In genomic region chr2:159617651-159618050, GRCh38 we compare ENCODE assay signal across 10 cellular contexts. TPM values are rescaled to one million over a fixed set of nuclear protein-coding genes. Genes with fewer than 3 reads are reported as not detected.
A peak's percentile ranks its signal among the peaks of the same experiment; 100 is the strongest.
DNase-seq lines count a peak whose midpoint lies in the region; ATAC-seq and TF ChIP-seq lines count a peak whose summit lies in the region.
"Had no signal": no experiment of that assay in that cellular context is flagged by ENCODE, and none has a peak within 500 bp of the region (broad histone marks: within the 10 kb centered on the region; RNA-seq: fewer than 3 reads in every experiment).

No MANE protein-coding gene starts in this region.

- H2AFZ ChIP-seq in smooth muscle cell (ENCODE audit: low read depth), result peak overlapping the region; percentile 8

- H3K27ac Mint-ChIP-seq in activated CD4-positive, alpha-beta T cell treated with anti-CD3 and anti-CD28 coated beads, Interleukin-2, amount 10 ng/mL, durations not matched to agents 7 days and 5 days, result no peak overlapping the region
- H3K27ac Mint-ChIP-seq: T-helper 1 cell treated with Interleukin-12 subunit alpha and Interleukin-12 subunit beta and Interleukin-4 antibody, amounts not matched to agents 30 μg/mL and 1 μg/mL, for 36 hours had no signal

- CTCF ChIA-PET in activated CD4-positive, alpha-beta T cell treated with anti-CD3 and anti-CD28 coated beads, Interleukin-2, amount 10 ng/mL, durations not matched to agents 7 days and 5 days (lab: Charles Lee), result no interaction called here

- H3K36me3 ChIP-seq in smooth muscle cell (ENCODE audit: low read depth), result no peaks in the 10 kb centered on the region

- H3K27me3 Mint-ChIP-seq in activated CD4-positive, alpha-beta T cell treated with anti-CD3 and anti-CD28 coated beads, Interleukin-2, amount 10 ng/mL, durations not matched to agents 7 days and 5 days, result peaks cover 25% of the 10 kb centered on the region

- no peaks in the 10 kb centered on the region for H3K27me3 ChIP-seq in smooth muscle cell (ENCODE audit: low read depth)

- POLR2A ChIA-PET in activated CD4-positive, alpha-beta T cell treated with anti-CD3 and anti-CD28 coated beads, Interleukin-2, amount 10 ng/mL, durations not matched to agents 7 days and 5 days (lab: Charles Lee), result no interaction called here

- peaks cover 33% of the 10 kb centered on the region for H3K79me2 ChIP-seq in smooth muscle cell (ENCODE audit: low read depth)

- no peak for TF ChIP-seq CTCF in foreskin fibroblast (IDR thresholded peaks at IDR 0.05; ENCODE audit: low read depth, low read length)
- no peak for TF ChIP-seq CTCF in smooth muscle cell (IDR thresholded peaks at IDR 0.05; ENCODE audit: borderline replicate concordance, insufficient read depth, poor library complexity, severe bottlenecking)

- peaks cover 6% of the 10 kb centered on the region for H3F3A ChIP-seq in smooth muscle cell (ENCODE audit: low read depth)

- DNase-seq in HuH-7.5 (ENCODE audit: low spot score) (peak; percentile 23), NOMO-1 treated with dmso at 0.1 percent for 144 hours (lab: John Stamatoyannopoulos, UW; ENCODE audit: unreplicated experiment) (peak; percentile 17), foreskin fibroblast (peak in 1 of 2 donors; percentile 36), smooth muscle cell (lab: John Stamatoyannopoulos, UW; ENCODE audit: unreplicated experiment) (no peak)
- no peak for DNase-seq in activated naive CD4-positive, alpha-beta T cell treated with anti-CD3 and anti-CD28 coated beads, Interleukin-2, amount 50 U/mL, for 16 hours
- no peak for DNase-seq in activated CD4-positive, alpha-beta T cell treated with anti-CD3 and anti-CD28 coated beads, Interleukin-2, amount 10 ng/mL, durations not matched to agents 7 days and 5 days
- DNase-seq: GOT3 had no signal

- no peaks in the 10 kb centered on the region for H4K20me1 ChIP-seq in smooth muscle cell (ENCODE audit: low read depth)

- no peaks in the 10 kb centered on the region for H3K9me3 Mint-ChIP-seq in activated CD4-positive, alpha-beta T cell treated with anti-CD3 and anti-CD28 coated beads, Interleukin-2, amount 10 ng/mL, durations not matched to agents 7 days and 5 days
- H3K9me3 Mint-ChIP-seq: T-helper 1 cell treated with Interleukin-12 subunit alpha and Interleukin-12 subunit beta and Interleukin-4 antibody, amounts not matched to agents 30 μg/mL and 1 μg/mL, for 36 hours had no signal

- H3K9ac ChIP-seq in smooth muscle cell (ENCODE audit: low read depth), result peak overlapping the region; percentile 97

- H3K4me1 Mint-ChIP-seq in activated CD4-positive, alpha-beta T cell treated with anti-CD3 and anti-CD28 coated beads, Interleukin-2, amount 10 ng/mL, durations not matched to agents 7 days and 5 days, result peaks cover 14% of the 10 kb centered on the region

- no peak overlapping the region for H3K4me3 Mint-ChIP-seq in activated CD4-positive, alpha-beta T cell treated with anti-CD3 and anti-CD28 coated beads, Interleukin-2, amount 10 ng/mL, durations not matched to agents 7 days and 5 days
- H3K4me3 Mint-ChIP-seq: T-helper 1 cell treated with Interleukin-12 subunit alpha and Interleukin-12 subunit beta and Interleukin-4 antibody, amounts not matched to agents 30 μg/mL and 1 μg/mL, for 36 hours had no signal

- H3K9me3 ChIP-seq in smooth muscle cell (replicated peaks; ENCODE audit: low read depth), result no peaks in the 10 kb centered on the region

- H3K4me2 ChIP-seq in smooth muscle cell, result peak overlapping the region; percentile 98

- H3K4me3 ChIP-seq in foreskin fibroblast (ENCODE audit: low read depth in 1 of 2, low read length in 2 of 2) (peak overlapping the region; percentile 7 to 70), smooth muscle cell (peak overlapping the region; percentile 96)

- peaks cover 3% of the 10 kb centered on the region for H3K36me3 Mint-ChIP-seq in activated CD4-positive, alpha-beta T cell treated with anti-CD3 and anti-CD28 coated beads, Interleukin-2, amount 10 ng/mL, durations not matched to agents 7 days and 5 days (ENCODE audit: low read depth)

- 4% methylated on average over 2 of the region's 2 CpGs for WGBS in smooth muscle cell (ENCODE audit: low lambda C conversion rate)

- peaks cover 40% of the 10 kb centered on the region for H3K4me1 ChIP-seq in smooth muscle cell (ENCODE audit: low read depth)

- ATAC-seq in GM18517 (IDR thresholded peaks at IDR 0.05; ENCODE audit: unreplicated experiment) (no peak), GM21576 (IDR thresholded peaks at IDR 0.05; ENCODE audit: unreplicated experiment) (no peak)

- no peak overlapping the region for H3K27ac ChIP-seq in smooth muscle cell (ENCODE audit: low read depth)

RNA-seq across cellular contexts. Expression of gene BAZ2B, which starts 1.3 kb away (rescaled TPM):
- total RNA-seq in smooth muscle cell, result 58.5 and 81.3 TPM in 2 replicates
- polyA plus RNA-seq in smooth muscle cell, result 27.7 and 40.9 TPM in 2 replicates
- total RNA-seq in activated CD4-positive, alpha-beta T cell treated with anti-CD3 and anti-CD28 coated beads, Interleukin-2, amount 10 ng/mL, durations not matched to agents 7 days and 5 days, result 10 to 100 TPM; 11.3 to 13.0 TPM

Comparison
In these comparisons a context has a peak if more than half of its experiments do, and no peak if none do; other contexts are left out.
1. DNase-seq: peak in HuH-7.5 (single experiment) and NOMO-1 treated with dmso at 0.1 percent for 144 hours (single experiment); none in smooth muscle cell (single experiment), activated naive CD4-positive, alpha-beta T cell treated with anti-CD3 and anti-CD28 coated beads, Interleukin-2, amount 50 U/mL, for 16 hours (single experiment) and activated CD4-positive, alpha-beta T cell treated with anti-CD3 and anti-CD28 coated beads, Interleukin-2, amount 10 ng/mL, durations not matched to agents 7 days and 5 days (single experiment).